Comparison of ENCODE assay signal across 1 cellular context in genomic region chr6:100553243-100553642, GRCh38.
TF ChIP-seq lines count a peak whose summit lies in the region.

No MANE protein-coding gene starts in this region.

TF ChIP-seq in GM23338, 12 proteins besides CTCF, POLR2A, EP300 and RAD21 (continued from another document):
- TF ChIP-seq ZNF462 (CRISPR knock-in tag; IDR thresholded peaks at IDR 0.05) (no peak), NANOG (IDR thresholded peaks at IDR 0.05; ENCODE audit: borderline replicate concordance) (no peak), JUNB (IDR thresholded peaks at IDR 0.05; ENCODE audit: unreplicated experiment) (no peak), ZNF331 (CRISPR knock-in tag; IDR thresholded peaks at IDR 0.05; ENCODE audit: low read depth) (no peak), ZNF114 (CRISPR knock-in tag; IDR thresholded peaks at IDR 0.05) (no peak), REST (IDR thresholded peaks at IDR 0.05; ENCODE audit: unreplicated experiment) (no peak), CREB1 (CRISPR knock-in tag; IDR thresholded peaks at IDR 0.05; ENCODE audit: low read depth) (no peak), EZH2 (IDR thresholded peaks at IDR 0.05; ENCODE audit: low read depth, unreplicated experiment) (no peak), STAT1 (IDR thresholded peaks at IDR 0.05; ENCODE audit: unreplicated experiment) (no peak), POLR2AphosphoS5 (IDR thresholded peaks at IDR 0.05; ENCODE audit: low read depth) (no peak)
TF ChIP-seq in GM23338: peak in this region for 0.
